18 cellular contexts compared by ENCODE assay signal in genomic region chr16:26816266-26816665, GRCh38.
DNase-seq lines count a peak whose midpoint lies in the region; ATAC-seq and TF ChIP-seq lines count a peak whose summit lies in the region.
"Had no signal": no experiment of that assay in that cellular context is flagged by ENCODE, and none has a peak within 500 bp of the region (broad histone marks: within the 10 kb centered on the region; RNA-seq: fewer than 3 reads in every experiment).

No MANE protein-coding gene starts in this region.

- intact Hi-C loops in activated CD8-positive, alpha-beta T cell treated with anti-CD3 and anti-CD28 coated beads for 36 hours (cut with micrococcal nuclease): no loop called here
- intact Hi-C loops in MCF 10A (cut with micrococcal nuclease): no loop called here

- no peak overlapping the region for H3K4me3 Mint-ChIP-seq in activated CD8-positive, alpha-beta T cell treated with anti-CD3 and anti-CD28 coated beads, Interleukin-2, amount 10 ng/mL, durations not matched to agents 7 days and 5 days
- H3K4me3 Mint-ChIP-seq in activated CD8-positive, alpha-beta T cell treated with anti-CD3 and anti-CD28 coated beads for 36 hours: no peak overlapping the region
- no peak overlapping the region for H3K4me3 Mint-ChIP-seq in MCF 10A (ENCODE audit: unreplicated experiment)
- H3K4me3 Mint-ChIP-seq: IgD-negative memory B cell had no signal

- H3K9me3 ChIP-seq in RWPE2 (ENCODE audit: severe bottlenecking): no peaks in the 10 kb centered on the region
- H3K9me3 ChIP-seq: Peyer's patch had no signal

- no peak overlapping the region for H3K4me3 ChIP-seq in RWPE2 (ENCODE audit: severe bottlenecking)
- H3K4me3 ChIP-seq: Peyer's patch had no signal

- no peaks in the 10 kb centered on the region for H3K27me3 Mint-ChIP-seq in activated CD8-positive, alpha-beta T cell treated with anti-CD3 and anti-CD28 coated beads, Interleukin-2, amount 10 ng/mL, durations not matched to agents 7 days and 5 days (ENCODE audit: low read depth)
- H3K27me3 Mint-ChIP-seq in activated CD8-positive, alpha-beta T cell treated with anti-CD3 and anti-CD28 coated beads for 36 hours: peaks cover 8% of the 10 kb centered on the region
- H3K27me3 Mint-ChIP-seq in MCF 10A (ENCODE audit: insufficient read depth, unreplicated experiment): no peaks in the 10 kb centered on the region
- H3K27me3 Mint-ChIP-seq: IgD-negative memory B cell had no signal

- H3K36me3 Mint-ChIP-seq in activated CD8-positive, alpha-beta T cell treated with anti-CD3 and anti-CD28 coated beads, Interleukin-2, amount 10 ng/mL, durations not matched to agents 7 days and 5 days (ENCODE audit: low read depth): no peaks in the 10 kb centered on the region
- no peaks in the 10 kb centered on the region for H3K36me3 Mint-ChIP-seq in activated CD8-positive, alpha-beta T cell treated with anti-CD3 and anti-CD28 coated beads for 36 hours (ENCODE audit: low read depth)
- no peaks in the 10 kb centered on the region for H3K36me3 Mint-ChIP-seq in MCF 10A (ENCODE audit: insufficient read depth, unreplicated experiment)
- H3K36me3 Mint-ChIP-seq: IgD-negative memory B cell had no signal

- H3K36me3 ChIP-seq in RWPE2 (ENCODE audit: low read depth): no peaks in the 10 kb centered on the region
- H3K36me3 ChIP-seq: Peyer's patch had no signal

- CTCF ChIA-PET in activated CD8-positive, alpha-beta T cell treated with anti-CD3 and anti-CD28 coated beads, Interleukin-2, amount 10 ng/mL, durations not matched to agents 7 days and 5 days (lab: Charles Lee): no interaction called here
- CTCF ChIA-PET in activated CD8-positive, alpha-beta T cell treated with anti-CD3 and anti-CD28 coated beads for 36 hours (lab: Charles Lee): no interaction called here
- CTCF ChIA-PET in MCF 10A (lab: Yijun Ruan, JAX): no interaction called here

- no peak for TF ChIP-seq CTCF in activated CD8-positive, alpha-beta T cell treated with anti-CD3 and anti-CD28 coated beads for 36 hours (IDR thresholded peaks at IDR 0.05)
- TF ChIP-seq CTCF in RWPE2 (IDR thresholded peaks at IDR 0.05; ENCODE audit: poor library complexity, severe bottlenecking) (no peak), MCF 10A (IDR thresholded peaks at IDR 0.05; ENCODE audit: unreplicated experiment) (no peak)

- ATAC-seq in activated CD8-positive, alpha-beta T cell treated with anti-CD3 and anti-CD28 coated beads, Interleukin-2, amount 10 ng/mL, durations not matched to agents 7 days and 5 days: no peak
- no peak for ATAC-seq in activated CD8-positive, alpha-beta T cell treated with anti-CD3 and anti-CD28 coated beads for 36 hours
- ATAC-seq in RWPE2 (ENCODE audit: low read depth): peak; percentile 35; the same call in 1 of the 3 replicates
- ATAC-seq: SK-N-SH treated with all-trans-retinoic acid at 6 μM for 48 hours had no signal

- H3K9me3 Mint-ChIP-seq in activated CD8-positive, alpha-beta T cell treated with anti-CD3 and anti-CD28 coated beads, Interleukin-2, amount 10 ng/mL, durations not matched to agents 7 days and 5 days (ENCODE audit: insufficient read depth): no peaks in the 10 kb centered on the region
- no peaks in the 10 kb centered on the region for H3K9me3 Mint-ChIP-seq in activated CD8-positive, alpha-beta T cell treated with anti-CD3 and anti-CD28 coated beads for 36 hours
- peaks cover 15% of the 10 kb centered on the region for H3K9me3 Mint-ChIP-seq in MCF 10A (ENCODE audit: unreplicated experiment)

- POLR2A ChIA-PET in activated CD8-positive, alpha-beta T cell treated with anti-CD3 and anti-CD28 coated beads, Interleukin-2, amount 10 ng/mL, durations not matched to agents 7 days and 5 days (lab: Charles Lee): no interaction called here
- POLR2A ChIA-PET in activated CD8-positive, alpha-beta T cell treated with anti-CD3 and anti-CD28 coated beads for 36 hours (lab: Charles Lee): no interaction called here
- POLR2A ChIA-PET in MCF 10A (lab: Yijun Ruan, JAX): no interaction called here

- H3K27ac Mint-ChIP-seq in activated CD8-positive, alpha-beta T cell treated with anti-CD3 and anti-CD28 coated beads, Interleukin-2, amount 10 ng/mL, durations not matched to agents 7 days and 5 days: peak overlapping the region; percentile 7
- H3K27ac Mint-ChIP-seq in activated CD8-positive, alpha-beta T cell treated with anti-CD3 and anti-CD28 coated beads for 36 hours: no peak overlapping the region
- no peak overlapping the region for H3K27ac Mint-ChIP-seq in MCF 10A (ENCODE audit: low read depth, unreplicated experiment)
- H3K27ac Mint-ChIP-seq: IgD-negative memory B cell had no signal

- H3K27me3 ChIP-seq in RWPE2 (ENCODE audit: insufficient read depth, poor library complexity, severe bottlenecking): no peaks in the 10 kb centered on the region
- H3K27me3 ChIP-seq: Peyer's patch had no signal

- BruUV-seq in MCF 10A (replicated peaks; lab: Mats Ljungman, UMichigan): no TSS peak

- H3K27ac ChIP-seq in RWPE2 (ENCODE audit: poor library complexity, severe bottlenecking): no peak overlapping the region
- H3K27ac ChIP-seq: 22Rv1, C4-2B, Peyer's patch had no signal

- no peaks in the 10 kb centered on the region for H3K4me1 ChIP-seq in RWPE2 (ENCODE audit: insufficient read depth, poor library complexity, severe bottlenecking)
- H3K4me1 ChIP-seq: Peyer's patch had no signal

- no peak for DNase-seq in activated CD8-positive, alpha-beta T cell treated with anti-CD3 and anti-CD28 coated beads, Interleukin-2, amount 10 ng/mL, durations not matched to agents 7 days and 5 days
- DNase-seq in activated CD8-positive, alpha-beta T cell treated with anti-CD3 and anti-CD28 coated beads for 36 hours: no peak
- DNase-seq in RWPE2 (ENCODE audit: low spot score) (no peak), iris pigment epithelial cell (ENCODE audit: low read depth) (peak; percentile 2), EL (no peak), MCF 10A (ENCODE audit: unreplicated experiment) (no peak), T-helper 2 cell (no peak), hepatic stellate cell (ENCODE audit: low spot score) (no peak)
- DNase-seq: DMS 273 treated with DMSO at 0.1 percent for 48 hours, NCI-H1694 treated with DMSO at 0.1 percent for 48 hours, NCI-H226, NCI-H524 treated with DMSO at 0.1 percent for 48 hours, Peyer's patch, SHP77 treated with DMSO at 0.1 percent for 48 hours had no signal

- H3K4me1 Mint-ChIP-seq in activated CD8-positive, alpha-beta T cell treated with anti-CD3 and anti-CD28 coated beads, Interleukin-2, amount 10 ng/mL, durations not matched to agents 7 days and 5 days (ENCODE audit: low read depth): peaks cover 7% of the 10 kb centered on the region
- no peaks in the 10 kb centered on the region for H3K4me1 Mint-ChIP-seq in activated CD8-positive, alpha-beta T cell treated with anti-CD3 and anti-CD28 coated beads for 36 hours (ENCODE audit: low read depth)
- H3K4me1 Mint-ChIP-seq in MCF 10A (ENCODE audit: insufficient read depth, unreplicated experiment): no peaks in the 10 kb centered on the region
- H3K4me1 Mint-ChIP-seq: IgD-negative memory B cell had no signal
